In the genomic region with DNA sequence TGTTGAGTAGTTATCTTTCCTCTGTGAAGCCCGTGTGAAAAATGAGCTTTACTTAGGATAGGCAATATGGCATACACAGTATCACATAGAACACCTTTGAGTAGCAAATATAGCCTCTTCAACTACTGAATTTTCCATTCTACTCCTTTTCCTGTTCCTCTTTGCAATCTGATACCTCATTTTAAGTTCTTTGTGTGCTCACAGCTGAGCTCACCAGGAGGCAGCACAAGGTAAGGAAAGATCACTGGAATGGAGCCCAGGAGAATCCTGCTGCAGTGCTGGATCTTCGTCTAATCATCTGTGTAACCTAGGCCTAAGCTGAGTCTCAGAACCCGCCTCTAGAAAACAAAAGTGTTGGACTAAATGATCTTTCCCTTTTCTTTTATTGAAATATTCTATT, we compare ENCODE assay signal across 9 cellular contexts.
DNase-seq lines count a peak whose midpoint lies in the region; ATAC-seq and TF ChIP-seq lines count a peak whose summit lies in the region.
"Had no signal": no experiment of that assay in that cellular context is flagged by ENCODE, and none has a peak within 500 bp of the region (broad histone marks: within the 10 kb centered on the region; RNA-seq: fewer than 3 reads in every experiment).

No MANE protein-coding gene starts in this region.

- POLR2A ChIA-PET in AG04450 (lab: Yijun Ruan, JAX), result no interaction called here

- no peak for TF ChIP-seq EP300 in Ishikawa (IDR thresholded peaks at IDR 0.05; ENCODE audit: borderline replicate concordance)

- no peaks in the 10 kb centered on the region; the same call in 1 of the 2 replicates for H3K9me3 ChIP-seq in AG04450 (ENCODE audit: control insufficient read depth, insufficient read depth, low read length)

- in situ Hi-C loops in G401 (cut with HindIII; ENCODE audit: low sequenced_read_pairs), result no loop called here

- no peak overlapping the region for H3K27ac ChIP-seq in AG04450 (ENCODE audit: low read depth, low read length)

- H3K4me3 ChIP-seq in AG04450 (ENCODE audit: low read depth, low read length), result no peak overlapping the region
- H3K4me3 ChIP-seq in fibroblast of mammary gland (ENCODE audit: control insufficient read depth, low read depth, low read length), result no peak overlapping the region

- ATAC-seq in HG02588 (IDR thresholded peaks at IDR 0.05; ENCODE audit: unreplicated experiment), result no peak

- TF ChIP-seq CTCF in AG04450 (IDR thresholded peaks at IDR 0.05; ENCODE audit: low read depth, low read length), result peak; percentile 78
- TF ChIP-seq CTCF in fibroblast of mammary gland (conservative IDR thresholded peaks at IDR 0.05; ENCODE audit: control insufficient read depth, insufficient read depth, low read depth, low read length), result peak; percentile 62

- DNase-seq in AG04450 (ENCODE audit: low read depth, low spot score), result peak; percentile 49
- DNase-seq in NOMO-1 treated with dmso at 0.1 percent for 144 hours (lab: John Stamatoyannopoulos, UW; ENCODE audit: unreplicated experiment), result peak; percentile 30
- peak; percentile 80 for DNase-seq in fibroblast of mammary gland (ENCODE audit: low read depth)
- no peak for DNase-seq in KG1 (lab: John Stamatoyannopoulos, UW)
- no peak for DNase-seq in midbrain (lab: John Stamatoyannopoulos, UW)
- no peak for DNase-seq in G401 (ENCODE audit: low spot score)
- DNase-seq: foreskin melanocyte had no signal

- CTCF ChIA-PET in AG04450 (lab: Charles Lee), result interaction anchor here (0.5 to 7.3 kb wide), 22 partner anchors 9 to 365 kb away, joined by 3 to 91 read pairs (median 4); no protein-coding TSS in a partner anchor

- peak; percentile 75 for TF ChIP-seq RAD21 in Ishikawa (IDR thresholded peaks at IDR 0.05; ENCODE audit: low read depth)

- no peaks in the 10 kb centered on the region for H3K27me3 ChIP-seq in AG04450 (ENCODE audit: control insufficient read depth, insufficient read depth, low read length)

TF ChIP-seq in Ishikawa, 13 proteins besides CTCF, POLR2A, EP300 and RAD21:
- TF ChIP-seq TAF1 (IDR thresholded peaks at IDR 0.05; ENCODE audit: low read depth) (no peak), EGR1 (IDR thresholded peaks at IDR 0.05) (no peak), CREB1 (IDR thresholded peaks at IDR 0.05; ENCODE audit: low read depth) (no peak), TCF12 (IDR thresholded peaks at IDR 0.05; ENCODE audit: low read depth) (no peak), TEAD4 (IDR thresholded peaks at IDR 0.05) (peak; percentile 38; the same call in 1 of the 2 replicates), YY1 (IDR thresholded peaks at IDR 0.05; ENCODE audit: low read depth) (0 out of 2 replicates have a peak, but pooled peaks have one; percentile 33), CEBPB (IDR thresholded peaks at IDR 0.05) (no peak), NFIC (IDR thresholded peaks at IDR 0.05) (peak; percentile 10; the same call in 1 of the 2 replicates)
- TF ChIP-seq, protein P1, sequence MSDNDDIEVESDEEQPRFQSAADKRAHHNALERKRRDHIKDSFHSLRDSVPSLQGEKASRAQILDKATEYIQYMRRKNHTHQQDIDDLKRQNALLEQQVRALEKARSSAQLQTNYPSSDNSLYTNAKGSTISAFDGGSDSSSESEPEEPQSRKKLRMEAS (IDR thresholded peaks at IDR 0.05), result peak; percentile 33; the same call in 1 of the 2 replicates
- TF ChIP-seq, protein P2, sequence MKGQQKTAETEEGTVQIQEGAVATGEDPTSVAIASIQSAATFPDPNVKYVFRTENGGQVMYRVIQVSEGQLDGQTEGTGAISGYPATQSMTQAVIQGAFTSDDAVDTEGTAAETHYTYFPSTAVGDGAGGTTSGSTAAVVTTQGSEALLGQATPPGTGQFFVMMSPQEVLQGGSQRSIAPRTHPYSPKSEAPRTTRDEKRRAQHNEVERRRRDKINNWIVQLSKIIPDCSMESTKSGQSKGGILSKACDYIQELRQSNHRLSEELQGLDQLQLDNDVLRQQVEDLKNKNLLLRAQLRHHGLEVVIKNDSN (IDR thresholded peaks at IDR 0.05), result no peak
TF ChIP-seq in Ishikawa: peak in this region for 4.

Comparison
In these comparisons a context has a peak if more than half of its experiments do, and no peak if none do; other contexts are left out.
1. DNase-seq: peak in AG04450 (single experiment), NOMO-1 treated with dmso at 0.1 percent for 144 hours (single experiment) and fibroblast of mammary gland (single experiment); none in KG1 (single experiment), midbrain (single experiment) and G401 (single experiment).